Comparison of ENCODE assay signal across 8 cellular contexts in genomic region chr10:101602767-101603398, GRCh38. TPM values are rescaled to one million over a fixed set of nuclear protein-coding genes. Genes with fewer than 3 reads are reported as not detected.
DNase-seq lines count a peak whose midpoint lies in the region; ATAC-seq and TF ChIP-seq lines count a peak whose summit lies in the region.

No MANE protein-coding gene starts in this region.

- ATAC-seq in GM19043 (IDR thresholded peaks at IDR 0.05; ENCODE audit: low read depth, unreplicated experiment) (peak; percentile 70), HG02759 (IDR thresholded peaks at IDR 0.05; ENCODE audit: unreplicated experiment) (no peak)

- WGBS in SK-N-SH (ENCODE audit: low lambda C conversion rate): 49% methylated on average over 6 of the region's 6 CpGs

- peak overlapping the region; percentile 41 for H3K27ac Mint-ChIP-seq in activated naive CD4-positive, alpha-beta T cell treated with anti-CD3 and anti-CD28 coated beads, Interleukin-2, amount 50 U/mL, for 24 hours

- no peak overlapping the region for H3K4me3 ChIP-seq in MM.1S (ENCODE audit: low read length)
- peak overlapping the region in 1 of 2 experiments; percentile 24; a peak in 1 of 4 replicates for H3K4me3 ChIP-seq in SK-N-SH (ENCODE audit: low read depth in 2 of 2, low read length in 1 of 2)

- H2AFZ ChIP-seq in MM.1S (ENCODE audit: low read length): no peak overlapping the region
- H2AFZ ChIP-seq in SK-N-SH (ENCODE audit: low read depth): no peak overlapping the region

- H3K36me3 Mint-ChIP-seq in activated naive CD4-positive, alpha-beta T cell treated with anti-CD3 and anti-CD28 coated beads, Interleukin-2, amount 50 U/mL, for 24 hours: peaks cover 1% of the 10 kb centered on the region

- H3F3A ChIP-seq in MM.1S (ENCODE audit: insufficient read depth, low read length): no peaks in the 10 kb centered on the region
- H3F3A ChIP-seq in SK-N-SH (replicated peaks; ENCODE audit: insufficient read depth): peaks cover 10% of the 10 kb centered on the region

- H3K4me3 Mint-ChIP-seq in activated naive CD4-positive, alpha-beta T cell treated with anti-CD3 and anti-CD28 coated beads, Interleukin-2, amount 50 U/mL, for 24 hours: no peak overlapping the region

- peak; percentile 92 for TF ChIP-seq RAD21 in SK-N-SH (IDR thresholded peaks at IDR 0.05; ENCODE audit: low read length)

- no peaks in the 10 kb centered on the region for H3K9me2 ChIP-seq in MM.1S (replicated peaks; ENCODE audit: insufficient read depth, low read length)
- H3K9me2 ChIP-seq in SK-N-SH: no peaks in the 10 kb centered on the region

- no peaks in the 10 kb centered on the region for H4K20me1 ChIP-seq in MM.1S (ENCODE audit: insufficient read depth, low read length)
- H4K20me1 ChIP-seq in SK-N-SH (ENCODE audit: insufficient read depth): no peaks in the 10 kb centered on the region

- no peaks in the 10 kb centered on the region for H3K9me3 Mint-ChIP-seq in activated naive CD4-positive, alpha-beta T cell treated with anti-CD3 and anti-CD28 coated beads, Interleukin-2, amount 50 U/mL, for 24 hours

- H3K9ac ChIP-seq in MM.1S (ENCODE audit: low read length) (no peak overlapping the region), SK-N-SH (no peak overlapping the region)

- H3K79me2 ChIP-seq in MM.1S (ENCODE audit: low read length) (no peaks in the 10 kb centered on the region), SK-N-SH (ENCODE audit: insufficient read depth) (no peaks in the 10 kb centered on the region)

- H3K4me1 ChIP-seq in MM.1S (ENCODE audit: low read length) (no peaks in the 10 kb centered on the region), SK-N-SH (ENCODE audit: control insufficient read depth in 1 of 2, insufficient read depth in 2 of 2, low read depth in 1 of 2, low read length in 1 of 2) (no peaks in the 10 kb centered on the region; a peak in 1 of 4 replicates)

- H3K27ac ChIP-seq in MM.1S (ENCODE audit: low read length): no peak overlapping the region
- no peak overlapping the region; a peak in 1 of 4 replicates for H3K27ac ChIP-seq in SK-N-SH (ENCODE audit: low read depth in 2 of 2, low read length in 1 of 2)

- POLR2A ChIA-PET in SK-N-SH (lab: Yijun Ruan, JAX): interaction anchor here (1.4 kb wide), 1 partner anchor 179 kb away, joined by 10 read pairs; no protein-coding TSS in a partner anchor

- H3K36me3 ChIP-seq in MM.1S (replicated peaks; ENCODE audit: insufficient read depth, low read length): no peaks in the 10 kb centered on the region
- H3K36me3 ChIP-seq in SK-N-SH (replicated peaks in 1 of 2; ENCODE audit: control insufficient read depth in 1 of 2, insufficient read depth in 2 of 2, low read length in 1 of 2): peaks cover 15 to 42% of the 10 kb centered on the region in 2 experiments

- no peaks in the 10 kb centered on the region for H3K9me3 ChIP-seq in MM.1S (replicated peaks; ENCODE audit: insufficient read depth, low read length)
- no peaks in the 10 kb centered on the region for H3K9me3 ChIP-seq in SK-N-SH

- no peaks in the 10 kb centered on the region for H3K27me3 Mint-ChIP-seq in activated naive CD4-positive, alpha-beta T cell treated with anti-CD3 and anti-CD28 coated beads, Interleukin-2, amount 50 U/mL, for 24 hours

- CTCF ChIA-PET in SK-N-SH (lab: Yijun Ruan, JAX): interaction anchor here (0.6 to 19.2 kb wide), 60 partner anchors 10 to 452 kb away, joined by 3 to 297 read pairs (median 5); partner anchors contain the start of genes FBXW4, NPM3 and POLL

- H3K27me3 ChIP-seq in MM.1S (replicated peaks; ENCODE audit: insufficient read depth, low read length): no peaks in the 10 kb centered on the region
- H3K27me3 ChIP-seq in SK-N-SH (ENCODE audit: insufficient read depth): no peaks in the 10 kb centered on the region

- TF ChIP-seq EP300 in SK-N-SH (IDR thresholded peaks at IDR 0.05; ENCODE audit: borderline replicate concordance in 1 of 2, low read depth in 1 of 2, low read length in 1 of 2): no peak

- H3K4me2 ChIP-seq in MM.1S (ENCODE audit: low read depth, low read length): no peak overlapping the region
- H3K4me2 ChIP-seq in SK-N-SH: no peak overlapping the region

- TF ChIP-seq CTCF in AG09319 (IDR thresholded peaks at IDR 0.05; ENCODE audit: low read depth, low read length): peak; percentile 94
- TF ChIP-seq CTCF in MM.1S (IDR thresholded peaks at IDR 0.05; ENCODE audit: low read length): peak; percentile 78
- peak; percentile 90 for TF ChIP-seq CTCF in SK-N-SH (IDR thresholded peaks at IDR 0.05)

- peak; percentile 20 for DNase-seq in AG09319 (ENCODE audit: extremely low read depth, low read depth)
- peak; percentile 61 for DNase-seq in MM.1S
- peak; percentile 84 for DNase-seq in SK-N-SH
- DNase-seq in glomerular visceral epithelial cell (ENCODE audit: extremely low spot score): peak; percentile 81
- peak; percentile 81 for DNase-seq in pons (ENCODE audit: low spot score)

- no peaks in the 10 kb centered on the region for H3K4me1 Mint-ChIP-seq in activated naive CD4-positive, alpha-beta T cell treated with anti-CD3 and anti-CD28 coated beads, Interleukin-2, amount 50 U/mL, for 24 hours

TF ChIP-seq in SK-N-SH, 30 proteins besides CTCF, POLR2A, EP300 and RAD21:
- TF ChIP-seq MXI1 (IDR thresholded peaks at IDR 0.05; ENCODE audit: low read depth, low read length) (0 out of 2 replicates have a peak, but pooled peaks have one; percentile 32), REST (IDR thresholded peaks at IDR 0.05; ENCODE audit: low read depth, low read length) (no peak), SMC3 (IDR thresholded peaks at IDR 0.05; ENCODE audit: low read depth, low read length) (peak; percentile 78), CHD2 (IDR thresholded peaks at IDR 0.05; ENCODE audit: low read length, partially characterized antibody) (peak; percentile 19), GATA2 (CRISPR knock-in tag; IDR thresholded peaks at IDR 0.05) (no peak)

RNA-seq across cellular contexts. Expression of gene DPCD, which starts 14.8 kb away (rescaled TPM):
- polyA plus RNA-seq in SK-N-SH (2012; rRNA removed): 106 and 121 TPM in 2 replicates
- polyA plus RNA-seq in SK-N-SH (2012; cell fraction: cytosol; rRNA removed): 136 and 144 TPM in 2 replicates
- 54.1 and 57.0 TPM in 2 replicates for polyA plus RNA-seq in SK-N-SH (2012; cell fraction: nucleus; rRNA removed)

RNA-seq across cellular contexts. Expression of gene POLL, which starts 14.8 kb away (rescaled TPM):
- polyA plus RNA-seq in SK-N-SH (2012; rRNA removed): 22.0 and 27.3 TPM in 2 replicates
- 9.4 and 14.9 TPM in 2 replicates for polyA plus RNA-seq in SK-N-SH (2012; cell fraction: cytosol; rRNA removed)
- polyA plus RNA-seq in SK-N-SH (2012; cell fraction: nucleus; rRNA removed): 88.4 and 98.1 TPM in 2 replicates

Comparison
In these comparisons a context has a peak if more than half of its experiments do, and no peak if none do; other contexts are left out.
1. DNase-seq: peak in every context shown above with its lines; median percentile 84 in SK-N-SH; 81 in glomerular visceral epithelial cell; 81 in pons; 61 in MM.1S; 20 in AG09319.